Comparison of ENCODE assay signal across 2 cellular contexts in the genomic region with DNA sequence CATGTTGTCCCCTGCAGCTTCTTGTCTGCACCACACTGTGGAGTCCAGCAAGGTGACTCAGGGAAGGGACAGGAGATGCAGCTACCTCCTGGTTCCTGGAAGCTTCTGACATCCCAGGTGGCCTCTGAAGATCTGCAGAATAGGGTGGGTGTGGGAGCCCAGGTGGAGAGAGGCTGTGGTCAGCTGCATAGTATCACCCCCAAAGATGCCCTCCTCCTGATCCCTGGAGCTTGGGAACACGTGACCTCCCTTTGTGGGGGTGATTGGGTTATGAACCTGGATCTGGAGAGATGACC.
TF ChIP-seq lines count a peak whose summit lies in the region.

No MANE protein-coding gene starts in this region.

TF ChIP-seq in A549, 52 proteins besides CTCF, POLR2A, EP300 and RAD21:
- TF ChIP-seq CEBPB (IDR thresholded peaks at IDR 0.05) (no peak), MAFK (IDR thresholded peaks at IDR 0.05; ENCODE audit: partially characterized antibody) (no peak), CBX2 (IDR thresholded peaks at IDR 0.05; ENCODE audit: borderline replicate concordance, low read depth) (no peak), SREBF2 (IDR thresholded peaks at IDR 0.05) (no peak), FOXS1 (CRISPR knock-in tag; IDR thresholded peaks at IDR 0.05) (no peak), TP53 (CRISPR knock-in tag; IDR thresholded peaks at IDR 0.05) (no peak)
TF ChIP-seq in A549: peak in this region for 0.

TF ChIP-seq in H1, 55 proteins besides CTCF, POLR2A, EP300 and RAD21:
- TF ChIP-seq TCF12 (IDR thresholded peaks at IDR 0.05; ENCODE audit: low read depth, low read length) (no peak), KDM4A (IDR thresholded peaks at IDR 0.05; ENCODE audit: low read depth, low read length, severe bottlenecking) (no peak), BCL11A (IDR thresholded peaks at IDR 0.05; ENCODE audit: low read depth in 2 of 2, low read length in 2 of 2) (no peak), CBX5 (IDR thresholded peaks at IDR 0.05; ENCODE audit: low read depth, low read length) (no peak), GTF2F1 (IDR thresholded peaks at IDR 0.05; ENCODE audit: borderline replicate concordance, low read depth, low read length) (no peak), SIRT6 (IDR thresholded peaks at IDR 0.05; ENCODE audit: low read length) (no peak), FOSL1 (IDR thresholded peaks at IDR 0.05; ENCODE audit: insufficient read depth, low read depth, low read length) (no peak), TAF7 (optimal IDR thresholded peaks at IDR 0.05; ENCODE audit: borderline replicate concordance, low read depth, low read length) (no peak), SP2 (IDR thresholded peaks at IDR 0.05; ENCODE audit: low read length) (no peak)
